In genomic region chr4:172809998-172810397, GRCh38 we compare ENCODE assay signal across 2 cellular contexts.
TF ChIP-seq lines count a peak whose summit lies in the region.

No MANE protein-coding gene starts in this region.

TF ChIP-seq in GM23338, 12 proteins besides CTCF, POLR2A, EP300 and RAD21:
- no peak for TF ChIP-seq REST (IDR thresholded peaks at IDR 0.05; ENCODE audit: unreplicated experiment)
- no peak for TF ChIP-seq STAT1 (IDR thresholded peaks at IDR 0.05; ENCODE audit: unreplicated experiment)
- no peak for TF ChIP-seq POLR2AphosphoS5 (IDR thresholded peaks at IDR 0.05; ENCODE audit: low read depth)
- no peak for TF ChIP-seq ZNF114 (CRISPR knock-in tag; IDR thresholded peaks at IDR 0.05)
- no peak for TF ChIP-seq NANOG (IDR thresholded peaks at IDR 0.05; ENCODE audit: borderline replicate concordance)
- TF ChIP-seq ZNF331 (CRISPR knock-in tag; IDR thresholded peaks at IDR 0.05; ENCODE audit: low read depth), result no peak
- no peak for TF ChIP-seq JUNB (IDR thresholded peaks at IDR 0.05; ENCODE audit: unreplicated experiment)
- TF ChIP-seq ETS1 (IDR thresholded peaks at IDR 0.05), result no peak
- TF ChIP-seq EZH2 (IDR thresholded peaks at IDR 0.05; ENCODE audit: low read depth, unreplicated experiment), result no peak
- no peak for TF ChIP-seq EZH2phosphoT487 (IDR thresholded peaks at IDR 0.05; ENCODE audit: unreplicated experiment)
- TF ChIP-seq CREB1 (CRISPR knock-in tag; IDR thresholded peaks at IDR 0.05; ENCODE audit: low read depth), result no peak

TF ChIP-seq in HepG2, 621 proteins besides CTCF, POLR2A, EP300 and RAD21 (continued from another document):
- TF ChIP-seq, protein P1, sequence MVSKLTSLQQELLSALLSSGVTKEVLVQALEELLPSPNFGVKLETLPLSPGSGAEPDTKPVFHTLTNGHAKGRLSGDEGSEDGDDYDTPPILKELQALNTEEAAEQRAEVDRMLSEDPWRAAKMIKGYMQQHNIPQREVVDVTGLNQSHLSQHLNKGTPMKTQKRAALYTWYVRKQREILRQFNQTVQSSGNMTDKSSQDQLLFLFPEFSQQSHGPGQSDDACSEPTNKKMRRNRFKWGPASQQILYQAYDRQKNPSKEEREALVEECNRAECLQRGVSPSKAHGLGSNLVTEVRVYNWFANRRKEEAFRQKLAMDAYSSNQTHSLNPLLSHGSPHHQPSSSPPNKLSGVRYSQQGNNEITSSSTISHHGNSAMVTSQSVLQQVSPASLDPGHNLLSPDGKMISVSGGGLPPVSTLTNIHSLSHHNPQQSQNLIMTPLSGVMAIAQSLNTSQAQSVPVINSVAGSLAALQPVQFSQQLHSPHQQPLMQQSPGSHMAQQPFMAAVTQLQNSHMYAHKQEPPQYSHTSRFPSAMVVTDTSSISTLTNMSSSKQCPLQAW (CRISPR knock-in tag; IDR thresholded peaks at IDR 0.05), result no peak
- TF ChIP-seq GMEB2 (CRISPR knock-in tag; IDR thresholded peaks at IDR 0.05; ENCODE audit: low read depth), result no peak
- no peak for TF ChIP-seq ZNF296 (CRISPR knock-in tag; conservative IDR thresholded peaks at IDR 0.05)
- no peak for TF ChIP-seq YEATS4 (CRISPR knock-in tag; IDR thresholded peaks at IDR 0.05; ENCODE audit: borderline replicate concordance)
- TF ChIP-seq ZNF615 (CRISPR knock-in tag; IDR thresholded peaks at IDR 0.05; ENCODE audit: borderline replicate concordance), result no peak
